In genomic region chrX:152907084-152907651, GRCh38 we compare ENCODE assay signal across 10 cellular contexts. TPM values are rescaled to one million over a fixed set of nuclear protein-coding genes. Genes with fewer than 3 reads are reported as not detected.
DNase-seq lines count a peak whose midpoint lies in the region; ATAC-seq lines count a peak whose summit lies in the region.
"Had no signal": no experiment of that assay in that cellular context is flagged by ENCODE, and none has a peak within 500 bp of the region (broad histone marks: within the 10 kb centered on the region; RNA-seq: fewer than 3 reads in every experiment).

No MANE protein-coding gene starts in this region.

- in situ Hi-C loops in SK-MEL-5 (cut with HindIII; ENCODE audit: low pct_unique_long_range_greater_than_20kb, low sequenced_read_pairs) = no loop called here

- no peak for ATAC-seq in stimulated activated naive CD8-positive, alpha-beta T cell treated with anti-CD3 and anti-CD28 coated beads, Interleukin-15, Interleukin-2, amounts not matched to agents 100 U/mL and 50 U/mL, for 24 hours
- ATAC-seq in GM21526 (IDR thresholded peaks at IDR 0.05; ENCODE audit: low FRiP score, unreplicated experiment) (no peak), GM21723 (IDR thresholded peaks at IDR 0.05; ENCODE audit: unreplicated experiment) (no peak)

- DNase-seq in DMS 273 (lab: John Stamatoyannopoulos, UW; ENCODE audit: unreplicated experiment) (peak; percentile 70), DMS 273 treated with DMSO at 0.1 percent for 48 hours (lab: John Stamatoyannopoulos, UW) (no peak), SK-MEL-5 (ENCODE audit: low read depth, low spot score) (peak; percentile 52), globus pallidus (ENCODE audit: low spot score) (peak; percentile 16), posterior cingulate gyrus (peak in 7 of 10 donors; percentile 22 to 89 (median 68))
- DNase-seq in stimulated activated naive CD8-positive, alpha-beta T cell treated with anti-CD3 and anti-CD28 coated beads, Interleukin-15, Interleukin-2, amounts not matched to agents 100 U/mL and 50 U/mL, for 24 hours = no peak
- DNase-seq: activated CD4-positive, alpha-beta T cell treated with anti-CD3 and anti-CD28 coated beads, Interleukin-2, amount 10 ng/mL, durations not matched to agents 24 days and 14 days; NCI-H2081 had no signal

- intact Hi-C loops in posterior cingulate gyrus (cut with DNase I) = no loop called here

RNA-seq across cellular contexts. Expression of gene ZNF185, which starts 9.3 kb away (rescaled TPM):
- total RNA-seq in SK-MEL-5 (2014; rRNA removed; shearing (Covaris generic)) = 0.56 and 0.92 TPM in 2 replicates
- 1.6 and 1.8 TPM in 2 replicates for polyA plus RNA-seq in SK-MEL-5 (2015; cell fraction: cytosol; rRNA removed)
- 0.65 and 0.86 TPM in 2 replicates for polyA plus RNA-seq in SK-MEL-5 (2015; cell fraction: nucleus; rRNA removed)

Comparison
In these comparisons a context has a peak if more than half of its experiments do, and no peak if none do; other contexts are left out.
1. DNase-seq: peak in DMS 273 (single experiment), SK-MEL-5 (single experiment), globus pallidus (single experiment) and posterior cingulate gyrus (7 of 10); none in DMS 273 treated with DMSO at 0.1 percent for 48 hours (single experiment) and stimulated activated naive CD8-positive, alpha-beta T cell treated with anti-CD3 and anti-CD28 coated beads, Interleukin-15, Interleukin-2, amounts not matched to agents 100 U/mL and 50 U/mL, for 24 hours (single experiment).